In genomic region chr14:90383126-90383730, GRCh38 we compare ENCODE assay signal across 8 cellular contexts. TPM values are rescaled to one million over a fixed set of nuclear protein-coding genes. Genes with fewer than 3 reads are reported as not detected.
DNase-seq lines count a peak whose midpoint lies in the region; ATAC-seq, FAIRE-seq and TF ChIP-seq lines count a peak whose summit lies in the region.

No MANE protein-coding gene starts in this region.

- peak; percentile 99 for DNase-seq in NCI-H2107 treated with DMSO at 0.1 percent for 48 hours (lab: John Stamatoyannopoulos, UW; ENCODE audit: unreplicated experiment)
- peak; percentile 99 for DNase-seq in UCSD-AML1 (lab: John Stamatoyannopoulos, UW; ENCODE audit: unreplicated experiment)
- peak; percentile 99 for DNase-seq in mammary epithelial cell

- peak; percentile 95 for FAIRE-seq in A204.1 (lab: Jason Lieb, UNC)

- CTCF ChIA-PET in mammary epithelial cell (lab: Charles Lee; ENCODE audit: low non-redundant PET): no interaction called here

- H3K4me1 ChIP-seq in mammary epithelial cell (ENCODE audit: insufficient read depth, low read length) (peaks cover 23% of the 10 kb centered on the region), iPS-20b (ENCODE audit: insufficient read depth, low read length) (peaks cover 13% of the 10 kb centered on the region; the same call in 1 of the 2 replicates)

- H3K4me3 ChIP-seq in mammary epithelial cell (replicated peaks in 1 of 3; ENCODE audit: insufficient read depth in 1 of 3, low read depth in 2 of 3, low read length in 3 of 3) (peak overlapping the region; percentile 57 to 67 (median 65)), iPS-20b (ENCODE audit: low read length) (peak overlapping the region; percentile 77), skin epidermis (peak overlapping the region; percentile 52 to 74 (median 56))

- peak overlapping the region; percentile 81 for H3K4me2 ChIP-seq in mammary epithelial cell (ENCODE audit: insufficient read depth, low read depth, low read length)

- dilution Hi-C loops in mammary epithelial cell (cut with HindIII; ENCODE audit: low sequenced_read_pairs): no loop called here

- H3K9me3 ChIP-seq in mammary epithelial cell (replicated peaks; ENCODE audit: insufficient read depth, low read length) (no peaks in the 10 kb centered on the region), iPS-20b (ENCODE audit: insufficient read depth, low read depth, low read length) (no peaks in the 10 kb centered on the region)

- in situ Hi-C loops in mammary epithelial cell (cut with MboI; ENCODE audit: low sequenced_read_pairs in 2 of 2): no loop called here

- H3K9ac ChIP-seq in mammary epithelial cell (ENCODE audit: insufficient read depth, low read length) (peak overlapping the region; percentile 96), iPS-20b (ENCODE audit: low read depth, low read length) (peak overlapping the region; percentile 91)

- WGBS in mammary epithelial cell (ENCODE audit: low coverage, missing lambda C conversion rate): 4% methylated on average over 19 of the region's 62 CpGs

- BruUV-seq in mammary epithelial cell (replicated peaks; lab: Mats Ljungman, UMichigan): no TSS peak

- ATAC-seq in GM18519 (IDR thresholded peaks at IDR 0.05; ENCODE audit: low FRiP score, unreplicated experiment) (peak; percentile 87), HG03060 (IDR thresholded peaks at IDR 0.05; ENCODE audit: low read depth, unreplicated experiment) (peak; percentile 89)

- intact Hi-C loops in mammary epithelial cell (cut with micrococcal nuclease): loop anchor here (1.0 to 5.0 kb wide), 2 partner anchors 14 to 51 kb away; partner anchors contain the start of genes CALM1 and NRDE2

- H4K20me1 ChIP-seq in mammary epithelial cell (ENCODE audit: insufficient read depth, low read length): no peaks in the 10 kb centered on the region

- H3K27me3 ChIP-seq in mammary epithelial cell (ENCODE audit: insufficient read depth, low read length) (no peaks in the 10 kb centered on the region), iPS-20b (ENCODE audit: insufficient read depth, low read length) (peaks cover 18% of the 10 kb centered on the region)

- peak overlapping the region; percentile 86 for H2AFZ ChIP-seq in mammary epithelial cell (ENCODE audit: low read depth, low read length)

- H3K36me3 ChIP-seq in mammary epithelial cell (ENCODE audit: insufficient read depth, low read length) (no peaks in the 10 kb centered on the region), iPS-20b (ENCODE audit: insufficient read depth, low read depth, low read length) (no peaks in the 10 kb centered on the region)

- H3K79me2 ChIP-seq in mammary epithelial cell (ENCODE audit: insufficient read depth, low read length): no peaks in the 10 kb centered on the region

- TF ChIP-seq CTCF in mammary epithelial cell (conservative IDR thresholded peaks at IDR 0.05 in 1 of 2, IDR thresholded peaks at IDR 0.05 in 1 of 2; ENCODE audit: extremely low read depth in 1 of 2, insufficient read depth in 1 of 2, low read depth in 1 of 2, low read length in 2 of 2): no peak

- H3K27ac ChIP-seq in mammary epithelial cell (ENCODE audit: insufficient read depth, low read depth, low read length): peak overlapping the region; percentile 97
- peak overlapping the region; percentile 86 for H3K27ac ChIP-seq in iPS-20b (ENCODE audit: low read length)
- peak overlapping the region; percentile 87 to 100 (median 99) for H3K27ac ChIP-seq in skin epidermis

RNA-seq across cellular contexts. Expression of gene CALM1, which starts 13.6 kb away (rescaled TPM):
- total RNA-seq in mammary epithelial cell: 100 to 1,000 TPM; 285 to 340 TPM
- polyA plus RNA-seq in mammary epithelial cell: 607 TPM
- polyA minus RNA-seq in mammary epithelial cell: 279 TPM

RNA-seq across cellular contexts. Expression of gene NRDE2, which starts 51.5 kb away (rescaled TPM):
- total RNA-seq in mammary epithelial cell: 10 to 100 TPM; 10.3 to 12.7 TPM
- polyA plus RNA-seq in mammary epithelial cell: 7.2 TPM
- 16.5 TPM for polyA minus RNA-seq in mammary epithelial cell

Comparison
In these comparisons a context has a peak if more than half of its experiments do, and no peak if none do; other contexts are left out.
1. Peak in every context shown above with its lines: DNase-seq, ATAC-seq, H3K4me3 ChIP-seq and H3K27ac ChIP-seq.